ENCODE assay signal across 8 cellular contexts in genomic region chr19:11887247-11887617, GRCh38. TPM values are rescaled to one million over a fixed set of nuclear protein-coding genes. Genes with fewer than 3 reads are reported as not detected.
DNase-seq lines count a peak whose midpoint lies in the region; ATAC-seq, FAIRE-seq and TF ChIP-seq lines count a peak whose summit lies in the region.

No MANE protein-coding gene starts in this region.

- no peak for TF ChIP-seq CTCF in GM13977 (IDR thresholded peaks at IDR 0.05; ENCODE audit: extremely low read depth, insufficient read depth, missing control alignments)

- H3K27ac Mint-ChIP-seq in activated T-helper 1 cell treated with anti-CD3 and anti-CD28 coated beads, Interleukin-12 subunit alpha, Interleukin-12 subunit beta, Interleukin-2, Interleukin-4 antibody, amounts not matched to agents 30 ng/mL and 10 ng/mL and 1 ng/mL, durations not matched to agents 14 hours and 24 hours and 36 hours = no peak overlapping the region
- peak overlapping the region; percentile 92 for H3K27ac Mint-ChIP-seq in stimulated activated effector memory CD8-positive, alpha-beta T cell treated with anti-CD3 and anti-CD28 coated beads, Interleukin-12 subunit alpha, Interleukin-12 subunit beta, amount 100 ng/mL, for 72 hours

- H3K4me3 ChIP-seq in iPS-18a (ENCODE audit: low read length) = peak overlapping the region; percentile 94

- peaks cover 20% of the 10 kb centered on the region for H3K4me1 Mint-ChIP-seq in activated T-helper 1 cell treated with anti-CD3 and anti-CD28 coated beads, Interleukin-12 subunit alpha, Interleukin-12 subunit beta, Interleukin-2, Interleukin-4 antibody, amounts not matched to agents 30 ng/mL and 10 ng/mL and 1 ng/mL, durations not matched to agents 14 hours and 24 hours and 36 hours (ENCODE audit: low read depth)
- H3K4me1 Mint-ChIP-seq in stimulated activated effector memory CD8-positive, alpha-beta T cell treated with anti-CD3 and anti-CD28 coated beads, Interleukin-12 subunit alpha, Interleukin-12 subunit beta, amount 100 ng/mL, for 72 hours = peaks cover 19% of the 10 kb centered on the region

- peaks cover 4% of the 10 kb centered on the region for H3K36me3 Mint-ChIP-seq in activated T-helper 1 cell treated with anti-CD3 and anti-CD28 coated beads, Interleukin-12 subunit alpha, Interleukin-12 subunit beta, Interleukin-2, Interleukin-4 antibody, amounts not matched to agents 30 ng/mL and 10 ng/mL and 1 ng/mL, durations not matched to agents 14 hours and 24 hours and 36 hours (ENCODE audit: low read depth)
- H3K36me3 Mint-ChIP-seq in stimulated activated effector memory CD8-positive, alpha-beta T cell treated with anti-CD3 and anti-CD28 coated beads, Interleukin-12 subunit alpha, Interleukin-12 subunit beta, amount 100 ng/mL, for 72 hours = no peaks in the 10 kb centered on the region

- H3K27me3 Mint-ChIP-seq in activated T-helper 1 cell treated with anti-CD3 and anti-CD28 coated beads, Interleukin-12 subunit alpha, Interleukin-12 subunit beta, Interleukin-2, Interleukin-4 antibody, amounts not matched to agents 30 ng/mL and 10 ng/mL and 1 ng/mL, durations not matched to agents 14 hours and 24 hours and 36 hours (ENCODE audit: insufficient read depth) = no peaks in the 10 kb centered on the region

- no peak overlapping the region for H3K27ac ChIP-seq in iPS-18a (ENCODE audit: low read length)

- H3K9me3 ChIP-seq in iPS-18a (ENCODE audit: control insufficient read depth, low read depth, low read length) = no peaks in the 10 kb centered on the region

- H3K27me3 ChIP-seq in iPS-18a (ENCODE audit: control insufficient read depth, insufficient read depth, low read length) = no peaks in the 10 kb centered on the region

- no peak for DNase-seq in activated T-helper 1 cell treated with anti-CD3 and anti-CD28 coated beads, Interleukin-12 subunit alpha, Interleukin-12 subunit beta, Interleukin-2, Interleukin-4 antibody, amounts not matched to agents 30 ng/mL and 10 ng/mL and 1 ng/mL, durations not matched to agents 14 hours and 24 hours and 36 hours (ENCODE audit: low spot score)
- no peak for DNase-seq in stimulated activated effector memory CD8-positive, alpha-beta T cell treated with anti-CD3 and anti-CD28 coated beads, Interleukin-12 subunit alpha, Interleukin-12 subunit beta, amount 100 ng/mL, for 72 hours (ENCODE audit: low spot score in 2 of 2)
- DNase-seq in GM13977 (ENCODE audit: low spot score) = no peak
- DNase-seq in foreskin melanocyte = no peak
- no peak for DNase-seq in ureter (ENCODE audit: low spot score)
- no peak for DNase-seq in H54 (ENCODE audit: insufficient read length, low spot score)

- H3K4me1 ChIP-seq in iPS-18a (ENCODE audit: control insufficient read depth, low read depth, low read length) = peaks cover 22% of the 10 kb centered on the region

- intact Hi-C loops in activated T-helper 1 cell treated with anti-CD3 and anti-CD28 coated beads, Interleukin-12 subunit alpha, Interleukin-12 subunit beta, Interleukin-2, Interleukin-4 antibody, amounts not matched to agents 30 ng/mL and 10 ng/mL and 1 ng/mL, durations not matched to agents 14 hours and 24 hours and 36 hours (cut with micrococcal nuclease) = no loop called here

- no peak for FAIRE-seq in H54 (lab: Jason Lieb, UNC)

- in situ Hi-C loops in GM13977 (cut with MboI; ENCODE audit: low pct_unique_long_range_greater_than_20kb, low sequenced_read_pairs, unreplicated experiment) = no loop called here

- peak overlapping the region; percentile 84 for H3K4me3 Mint-ChIP-seq in activated T-helper 1 cell treated with anti-CD3 and anti-CD28 coated beads, Interleukin-12 subunit alpha, Interleukin-12 subunit beta, Interleukin-2, Interleukin-4 antibody, amounts not matched to agents 30 ng/mL and 10 ng/mL and 1 ng/mL, durations not matched to agents 14 hours and 24 hours and 36 hours
- peak overlapping the region; percentile 88 for H3K4me3 Mint-ChIP-seq in stimulated activated effector memory CD8-positive, alpha-beta T cell treated with anti-CD3 and anti-CD28 coated beads, Interleukin-12 subunit alpha, Interleukin-12 subunit beta, amount 100 ng/mL, for 72 hours

- no peaks in the 10 kb centered on the region for H3K36me3 ChIP-seq in iPS-18a (ENCODE audit: control insufficient read depth, low read depth, low read length)

- TF ChIP-seq POLR2A in H54 (IDR thresholded peaks at IDR 0.05; ENCODE audit: low read depth, low read length) = no peak

- ATAC-seq in HG02759 (IDR thresholded peaks at IDR 0.05; ENCODE audit: unreplicated experiment) = peak; percentile 13
- ATAC-seq in stimulated activated effector memory CD8-positive, alpha-beta T cell treated with anti-CD3 and anti-CD28 coated beads, Interleukin-12 subunit alpha, Interleukin-12 subunit beta, amount 100 ng/mL, for 72 hours = no peak

- H3K9me3 Mint-ChIP-seq in activated T-helper 1 cell treated with anti-CD3 and anti-CD28 coated beads, Interleukin-12 subunit alpha, Interleukin-12 subunit beta, Interleukin-2, Interleukin-4 antibody, amounts not matched to agents 30 ng/mL and 10 ng/mL and 1 ng/mL, durations not matched to agents 14 hours and 24 hours and 36 hours = peaks cover 5% of the 10 kb centered on the region
- no peaks in the 10 kb centered on the region for H3K9me3 Mint-ChIP-seq in stimulated activated effector memory CD8-positive, alpha-beta T cell treated with anti-CD3 and anti-CD28 coated beads, Interleukin-12 subunit alpha, Interleukin-12 subunit beta, amount 100 ng/mL, for 72 hours

- no peak overlapping the region for H3K9ac ChIP-seq in iPS-18a (ENCODE audit: low read length)

RNA-seq across cellular contexts. Expression of gene ZNF69, which starts 0.3 kb away (rescaled TPM):
- 0.16 and 0.29 TPM in 2 replicates for total RNA-seq in activated T-helper 1 cell treated with anti-CD3 and anti-CD28 coated beads, Interleukin-12 subunit alpha, Interleukin-12 subunit beta, Interleukin-2, Interleukin-4 antibody, amounts not matched to agents 30 ng/mL and 10 ng/mL and 1 ng/mL, durations not matched to agents 14 hours and 24 hours and 36 hours
- total RNA-seq in ureter = 17.9 TPM

RNA-seq across cellular contexts. Expression of gene ZNF700, which starts 37.7 kb away (rescaled TPM):
- total RNA-seq in activated T-helper 1 cell treated with anti-CD3 and anti-CD28 coated beads, Interleukin-12 subunit alpha, Interleukin-12 subunit beta, Interleukin-2, Interleukin-4 antibody, amounts not matched to agents 30 ng/mL and 10 ng/mL and 1 ng/mL, durations not matched to agents 14 hours and 24 hours and 36 hours = 11.9 and 12.2 TPM in 2 replicates
- total RNA-seq in ureter = 27.0 TPM

RNA-seq across cellular contexts. Expression of gene ZNF439, which starts 38.7 kb away (rescaled TPM):
- total RNA-seq in activated T-helper 1 cell treated with anti-CD3 and anti-CD28 coated beads, Interleukin-12 subunit alpha, Interleukin-12 subunit beta, Interleukin-2, Interleukin-4 antibody, amounts not matched to agents 30 ng/mL and 10 ng/mL and 1 ng/mL, durations not matched to agents 14 hours and 24 hours and 36 hours = 3.3 and 3.6 TPM in 2 replicates
- 25.3 TPM for total RNA-seq in ureter

Comparison
In these comparisons a context has a peak if more than half of its experiments do, and no peak if none do; other contexts are left out.
1. RNA of gene ZNF69, which starts 0.3 kb away (total RNA-seq): 17.9 TPM in ureter (single experiment); 0.16 to 0.29 TPM in activated T-helper 1 cell treated with anti-CD3 and anti-CD28 coated beads, Interleukin-12 subunit alpha, Interleukin-12 subunit beta, Interleukin-2, Interleukin-4 antibody, amounts not matched to agents 30 ng/mL and 10 ng/mL and 1 ng/mL, durations not matched to agents 14 hours and 24 hours and 36 hours; every median in the first group is over 10 times any median in the second.